Comparison of ENCODE assay signal across 1 cellular context in the genomic region with DNA sequence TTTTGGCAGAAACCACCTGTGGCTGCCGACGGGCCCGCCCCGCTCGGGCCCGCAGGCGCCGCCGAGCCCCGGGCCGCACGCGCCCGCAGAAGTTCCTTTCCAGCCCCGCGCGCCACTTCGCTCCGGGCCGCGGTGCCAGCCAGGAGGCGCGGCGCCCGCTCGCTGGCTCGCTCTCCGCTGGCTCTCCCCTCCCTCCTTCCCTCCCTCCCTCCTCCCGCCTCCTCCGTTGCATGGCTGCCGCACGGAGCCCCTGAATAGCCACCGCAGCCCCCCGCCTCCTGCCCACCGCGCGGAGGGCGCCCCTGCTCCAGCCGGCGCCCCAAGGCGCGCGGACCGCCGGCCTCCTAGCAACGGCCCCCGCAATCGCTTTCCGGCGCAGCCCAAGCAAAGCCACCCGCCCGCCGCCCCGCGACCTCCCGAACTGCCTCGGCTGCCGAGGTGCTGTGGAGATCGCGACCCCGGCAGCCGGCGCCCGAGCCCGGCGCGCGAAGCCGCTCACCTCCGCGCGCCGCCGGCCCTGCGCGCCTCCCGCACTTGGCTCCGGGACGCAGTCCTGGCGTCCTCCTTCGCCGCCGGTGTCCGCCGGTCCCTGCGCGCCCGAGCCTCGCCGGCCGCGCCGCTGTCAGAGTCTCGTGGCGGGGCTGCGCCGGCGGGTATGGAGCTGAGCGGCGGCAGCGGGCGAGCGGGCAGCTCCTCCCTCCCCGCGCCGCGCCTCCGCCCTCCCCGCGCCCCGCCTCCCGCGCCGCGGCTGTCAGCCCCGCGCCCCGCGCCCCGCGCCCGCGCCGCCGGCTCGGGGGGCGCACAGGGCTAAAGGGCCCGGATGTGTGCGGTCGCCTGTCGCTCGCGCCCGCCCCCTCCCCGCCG.
TF ChIP-seq lines count a peak whose summit lies in the region.

A gene (minus strand): TSS at position 657 of the 864 bp plus-strand sequence.

TF ChIP-seq in GM23338, 12 proteins besides CTCF, POLR2A, EP300 and RAD21 (continued from another document):
- TF ChIP-seq, protein P1, sequence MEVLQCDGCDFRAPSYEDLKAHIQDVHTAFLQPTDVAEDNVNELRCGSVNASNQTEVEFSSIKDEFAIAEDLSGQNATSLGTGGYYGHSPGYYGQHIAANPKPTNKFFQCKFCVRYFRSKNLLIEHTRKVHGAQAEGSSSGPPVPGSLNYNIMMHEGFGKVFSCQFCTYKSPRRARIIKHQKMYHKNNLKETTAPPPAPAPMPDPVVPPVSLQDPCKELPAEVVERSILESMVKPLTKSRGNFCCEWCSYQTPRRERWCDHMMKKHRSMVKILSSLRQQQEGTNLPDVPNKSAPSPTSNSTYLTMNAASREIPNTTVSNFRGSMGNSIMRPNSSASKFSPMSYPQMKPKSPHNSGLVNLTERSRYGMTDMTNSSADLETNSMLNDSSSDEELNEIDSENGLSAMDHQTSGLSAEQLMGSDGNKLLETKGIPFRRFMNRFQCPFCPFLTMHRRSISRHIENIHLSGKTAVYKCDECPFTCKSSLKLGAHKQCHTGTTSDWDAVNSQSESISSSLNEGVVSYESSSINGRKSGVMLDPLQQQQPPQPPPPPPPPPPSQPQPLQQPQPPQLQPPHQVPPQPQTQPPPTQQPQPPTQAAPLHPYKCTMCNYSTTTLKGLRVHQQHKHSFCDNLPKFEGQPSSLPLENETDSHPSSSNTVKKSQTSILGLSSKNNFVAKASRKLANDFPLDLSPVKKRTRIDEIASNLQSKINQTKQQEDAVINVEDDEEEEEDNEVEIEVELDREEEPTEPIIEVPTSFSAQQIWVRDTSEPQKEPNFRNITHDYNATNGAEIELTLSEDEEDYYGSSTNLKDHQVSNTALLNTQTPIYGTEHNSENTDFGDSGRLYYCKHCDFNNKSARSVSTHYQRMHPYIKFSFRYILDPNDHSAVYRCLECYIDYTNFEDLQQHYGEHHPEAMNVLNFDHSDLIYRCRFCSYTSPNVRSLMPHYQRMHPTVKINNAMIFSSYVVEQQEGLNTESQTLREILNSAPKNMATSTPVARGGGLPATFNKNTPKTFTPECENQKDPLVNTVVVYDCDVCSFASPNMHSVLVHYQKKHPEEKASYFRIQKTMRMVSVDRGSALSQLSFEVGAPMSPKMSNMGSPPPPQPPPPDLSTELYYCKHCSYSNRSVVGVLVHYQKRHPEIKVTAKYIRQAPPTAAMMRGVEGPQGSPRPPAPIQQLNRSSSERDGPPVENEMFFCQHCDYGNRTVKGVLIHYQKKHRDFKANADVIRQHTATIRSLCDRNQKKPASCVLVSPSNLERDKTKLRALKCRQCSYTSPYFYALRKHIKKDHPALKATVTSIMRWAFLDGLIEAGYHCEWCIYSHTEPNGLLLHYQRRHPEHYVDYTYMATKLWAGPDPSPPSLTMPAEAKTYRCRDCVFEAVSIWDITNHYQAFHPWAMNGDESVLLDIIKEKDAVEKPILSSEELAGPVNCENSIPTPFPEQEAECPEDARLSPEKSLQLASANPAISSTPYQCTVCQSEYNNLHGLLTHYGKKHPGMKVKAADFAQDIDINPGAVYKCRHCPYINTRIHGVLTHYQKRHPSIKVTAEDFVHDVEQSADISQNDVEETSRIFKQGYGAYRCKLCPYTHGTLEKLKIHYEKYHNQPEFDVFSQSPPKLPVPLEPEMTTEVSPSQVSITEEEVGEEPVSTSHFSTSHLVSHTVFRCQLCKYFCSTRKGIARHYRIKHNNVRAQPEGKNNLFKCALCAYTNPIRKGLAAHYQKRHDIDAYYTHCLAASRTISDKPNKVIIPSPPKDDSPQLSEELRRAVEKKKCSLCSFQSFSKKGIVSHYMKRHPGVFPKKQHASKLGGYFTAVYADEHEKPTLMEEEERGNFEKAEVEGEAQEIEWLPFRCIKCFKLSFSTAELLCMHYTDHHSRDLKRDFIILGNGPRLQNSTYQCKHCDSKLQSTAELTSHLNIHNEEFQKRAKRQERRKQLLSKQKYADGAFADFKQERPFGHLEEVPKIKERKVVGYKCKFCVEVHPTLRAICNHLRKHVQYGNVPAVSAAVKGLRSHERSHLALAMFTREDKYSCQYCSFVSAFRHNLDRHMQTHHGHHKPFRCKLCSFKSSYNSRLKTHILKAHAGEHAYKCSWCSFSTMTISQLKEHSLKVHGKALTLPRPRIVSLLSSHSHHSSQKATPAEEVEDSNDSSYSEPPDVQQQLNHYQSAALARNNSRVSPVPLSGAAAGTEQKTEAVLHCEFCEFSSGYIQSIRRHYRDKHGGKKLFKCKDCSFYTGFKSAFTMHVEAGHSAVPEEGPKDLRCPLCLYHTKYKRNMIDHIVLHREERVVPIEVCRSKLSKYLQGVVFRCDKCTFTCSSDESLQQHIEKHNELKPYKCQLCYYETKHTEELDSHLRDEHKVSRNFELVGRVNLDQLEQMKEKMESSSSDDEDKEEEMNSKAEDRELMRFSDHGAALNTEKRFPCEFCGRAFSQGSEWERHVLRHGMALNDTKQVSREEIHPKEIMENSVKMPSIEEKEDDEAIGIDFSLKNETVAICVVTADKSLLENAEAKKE (CRISPR knock-in tag; IDR thresholded peaks at IDR 0.05): no peak
- TF ChIP-seq STAT1 (IDR thresholded peaks at IDR 0.05; ENCODE audit: unreplicated experiment): no peak
- no peak for TF ChIP-seq EZH2 (IDR thresholded peaks at IDR 0.05; ENCODE audit: low read depth, unreplicated experiment)
- TF ChIP-seq EZH2phosphoT487 (IDR thresholded peaks at IDR 0.05; ENCODE audit: unreplicated experiment): no peak
- TF ChIP-seq, protein P2, sequence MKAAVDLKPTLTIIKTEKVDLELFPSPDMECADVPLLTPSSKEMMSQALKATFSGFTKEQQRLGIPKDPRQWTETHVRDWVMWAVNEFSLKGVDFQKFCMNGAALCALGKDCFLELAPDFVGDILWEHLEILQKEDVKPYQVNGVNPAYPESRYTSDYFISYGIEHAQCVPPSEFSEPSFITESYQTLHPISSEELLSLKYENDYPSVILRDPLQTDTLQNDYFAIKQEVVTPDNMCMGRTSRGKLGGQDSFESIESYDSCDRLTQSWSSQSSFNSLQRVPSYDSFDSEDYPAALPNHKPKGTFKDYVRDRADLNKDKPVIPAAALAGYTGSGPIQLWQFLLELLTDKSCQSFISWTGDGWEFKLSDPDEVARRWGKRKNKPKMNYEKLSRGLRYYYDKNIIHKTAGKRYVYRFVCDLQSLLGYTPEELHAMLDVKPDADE (IDR thresholded peaks at IDR 0.05): no peak
- no peak for TF ChIP-seq CREB1 (CRISPR knock-in tag; IDR thresholded peaks at IDR 0.05; ENCODE audit: low read depth)
- no peak for TF ChIP-seq POLR2AphosphoS5 (IDR thresholded peaks at IDR 0.05; ENCODE audit: low read depth)
- TF ChIP-seq, protein P3, sequence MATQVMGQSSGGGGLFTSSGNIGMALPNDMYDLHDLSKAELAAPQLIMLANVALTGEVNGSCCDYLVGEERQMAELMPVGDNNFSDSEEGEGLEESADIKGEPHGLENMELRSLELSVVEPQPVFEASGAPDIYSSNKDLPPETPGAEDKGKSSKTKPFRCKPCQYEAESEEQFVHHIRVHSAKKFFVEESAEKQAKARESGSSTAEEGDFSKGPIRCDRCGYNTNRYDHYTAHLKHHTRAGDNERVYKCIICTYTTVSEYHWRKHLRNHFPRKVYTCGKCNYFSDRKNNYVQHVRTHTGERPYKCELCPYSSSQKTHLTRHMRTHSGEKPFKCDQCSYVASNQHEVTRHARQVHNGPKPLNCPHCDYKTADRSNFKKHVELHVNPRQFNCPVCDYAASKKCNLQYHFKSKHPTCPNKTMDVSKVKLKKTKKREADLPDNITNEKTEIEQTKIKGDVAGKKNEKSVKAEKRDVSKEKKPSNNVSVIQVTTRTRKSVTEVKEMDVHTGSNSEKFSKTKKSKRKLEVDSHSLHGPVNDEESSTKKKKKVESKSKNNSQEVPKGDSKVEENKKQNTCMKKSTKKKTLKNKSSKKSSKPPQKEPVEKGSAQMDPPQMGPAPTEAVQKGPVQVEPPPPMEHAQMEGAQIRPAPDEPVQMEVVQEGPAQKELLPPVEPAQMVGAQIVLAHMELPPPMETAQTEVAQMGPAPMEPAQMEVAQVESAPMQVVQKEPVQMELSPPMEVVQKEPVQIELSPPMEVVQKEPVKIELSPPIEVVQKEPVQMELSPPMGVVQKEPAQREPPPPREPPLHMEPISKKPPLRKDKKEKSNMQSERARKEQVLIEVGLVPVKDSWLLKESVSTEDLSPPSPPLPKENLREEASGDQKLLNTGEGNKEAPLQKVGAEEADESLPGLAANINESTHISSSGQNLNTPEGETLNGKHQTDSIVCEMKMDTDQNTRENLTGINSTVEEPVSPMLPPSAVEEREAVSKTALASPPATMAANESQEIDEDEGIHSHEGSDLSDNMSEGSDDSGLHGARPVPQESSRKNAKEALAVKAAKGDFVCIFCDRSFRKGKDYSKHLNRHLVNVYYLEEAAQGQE (IDR thresholded peaks at IDR 0.05; ENCODE audit: unreplicated experiment): no peak
